7 cellular contexts compared by ENCODE assay signal in the genomic region with DNA sequence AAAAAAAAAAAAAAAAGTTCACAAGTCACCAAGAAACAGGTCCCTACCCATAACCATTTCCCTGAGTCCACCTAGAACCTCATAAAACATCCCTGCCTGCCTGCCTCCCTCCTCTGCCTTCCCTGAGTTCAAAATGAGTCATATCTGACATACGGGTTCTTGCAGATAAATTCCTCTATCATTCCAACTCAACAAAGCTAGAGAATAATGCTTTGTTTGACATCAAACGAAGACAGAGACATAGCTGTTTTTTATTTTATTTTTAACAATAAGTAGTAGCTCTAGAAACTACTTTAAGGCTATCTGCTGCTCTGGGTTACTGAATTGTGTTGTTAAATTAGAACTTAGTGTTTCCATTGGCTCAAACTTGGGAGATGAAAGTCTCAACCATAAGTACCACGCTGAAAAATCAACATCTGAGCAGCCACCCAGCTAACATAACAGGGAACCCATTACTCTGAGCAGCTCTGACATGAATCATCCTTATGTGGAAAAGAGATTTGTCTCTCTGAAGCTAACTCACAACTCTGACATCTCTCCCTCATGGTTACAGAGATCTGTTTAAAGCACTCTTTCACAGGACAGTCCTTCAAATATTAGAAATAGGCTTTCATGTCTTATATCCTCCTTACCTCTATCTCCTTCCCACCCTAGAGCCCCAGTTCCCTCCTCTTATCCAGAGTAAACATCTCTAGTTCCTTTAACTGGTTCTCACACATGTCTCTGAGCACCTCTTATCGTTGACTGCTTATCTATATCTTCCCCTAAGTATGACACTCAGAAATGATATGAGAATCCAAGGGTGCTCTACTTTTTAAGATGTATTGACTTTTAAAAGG. TPM values are rescaled to one million over a fixed set of nuclear protein-coding genes. Genes with fewer than 3 reads are reported as not detected.
DNase-seq lines count a peak whose midpoint lies in the region; ATAC-seq, FAIRE-seq and TF ChIP-seq lines count a peak whose summit lies in the region.

No MANE protein-coding gene starts in this region.

- peak overlapping the region; percentile 58 for H3K27ac Mint-ChIP-seq in stimulated activated memory B cell treated with anti-CD40 and anti-IgM and Interleukin-4, amounts not matched to agents 10 μg/mL and 1 μg/mL and 100 μg/mL, for 72 hours

- TF ChIP-seq CTCF in fibroblast of villous mesenchyme (IDR thresholded peaks at IDR 0.05; ENCODE audit: insufficient read depth, low read depth, low read length), result no peak

- H3K9me3 Mint-ChIP-seq in stimulated activated memory B cell treated with anti-CD40 and anti-IgM and Interleukin-4, amounts not matched to agents 10 μg/mL and 1 μg/mL and 100 μg/mL, for 72 hours, result peaks cover 3% of the 10 kb centered on the region

- DNase-seq in H54 (ENCODE audit: insufficient read length, low spot score), result no peak
- DNase-seq in T1000 (lab: John Stamatoyannopoulos, UW), result peak; percentile 2
- DNase-seq in fibroblast of villous mesenchyme (ENCODE audit: low read depth), result peak; percentile 72
- no peak for DNase-seq in NCI-H510A treated with DMSO at 0.1 percent for 48 hours (lab: John Stamatoyannopoulos, UW)

- peak overlapping the region; percentile 15 for H3K4me3 ChIP-seq in fibroblast of villous mesenchyme (ENCODE audit: low read depth, low read length)

- H3K27me3 Mint-ChIP-seq in stimulated activated memory B cell treated with anti-CD40 and anti-IgM and Interleukin-4, amounts not matched to agents 10 μg/mL and 1 μg/mL and 100 μg/mL, for 72 hours, result no peaks in the 10 kb centered on the region

- peaks cover 29% of the 10 kb centered on the region for H3K36me3 Mint-ChIP-seq in stimulated activated memory B cell treated with anti-CD40 and anti-IgM and Interleukin-4, amounts not matched to agents 10 μg/mL and 1 μg/mL and 100 μg/mL, for 72 hours

- H3K4me3 Mint-ChIP-seq in stimulated activated memory B cell treated with anti-CD40 and anti-IgM and Interleukin-4, amounts not matched to agents 10 μg/mL and 1 μg/mL and 100 μg/mL, for 72 hours, result no peak overlapping the region

- H3K4me1 Mint-ChIP-seq in stimulated activated memory B cell treated with anti-CD40 and anti-IgM and Interleukin-4, amounts not matched to agents 10 μg/mL and 1 μg/mL and 100 μg/mL, for 72 hours, result peaks cover 59% of the 10 kb centered on the region

- FAIRE-seq in H54 (lab: Jason Lieb, UNC), result peak; percentile 100

- ATAC-seq in stimulated activated memory B cell treated with anti-CD40 and anti-IgM and Interleukin-4, amounts not matched to agents 10 μg/mL and 1 μg/mL and 100 μg/mL, for 72 hours, result no peak
- ATAC-seq in HG03442 (IDR thresholded peaks at IDR 0.05; ENCODE audit: unreplicated experiment) (no peak), GM21619 (IDR thresholded peaks at IDR 0.05; ENCODE audit: unreplicated experiment) (no peak)

- no peak for TF ChIP-seq POLR2A in H54 (IDR thresholded peaks at IDR 0.05; ENCODE audit: low read depth, low read length)

RNA-seq across cellular contexts. Expression of a gene that starts 12.1 kb away (rescaled TPM):
- 54.4 and 86.8 TPM in 2 replicates for total RNA-seq in fibroblast of villous mesenchyme

RNA-seq across cellular contexts. Expression of a gene that starts 59.4 kb away (rescaled TPM):
- total RNA-seq in fibroblast of villous mesenchyme, result under 0.01 TPM in 1 of 2 replicates, not detected in the other

Comparison
In these comparisons a context has a peak if more than half of its experiments do, and no peak if none do; other contexts are left out.
1. DNase-seq: peak in T1000 (single experiment) and fibroblast of villous mesenchyme (single experiment); none in H54 (single experiment) and NCI-H510A treated with DMSO at 0.1 percent for 48 hours (single experiment).